8 cellular contexts compared by ENCODE assay signal in the genomic region with DNA sequence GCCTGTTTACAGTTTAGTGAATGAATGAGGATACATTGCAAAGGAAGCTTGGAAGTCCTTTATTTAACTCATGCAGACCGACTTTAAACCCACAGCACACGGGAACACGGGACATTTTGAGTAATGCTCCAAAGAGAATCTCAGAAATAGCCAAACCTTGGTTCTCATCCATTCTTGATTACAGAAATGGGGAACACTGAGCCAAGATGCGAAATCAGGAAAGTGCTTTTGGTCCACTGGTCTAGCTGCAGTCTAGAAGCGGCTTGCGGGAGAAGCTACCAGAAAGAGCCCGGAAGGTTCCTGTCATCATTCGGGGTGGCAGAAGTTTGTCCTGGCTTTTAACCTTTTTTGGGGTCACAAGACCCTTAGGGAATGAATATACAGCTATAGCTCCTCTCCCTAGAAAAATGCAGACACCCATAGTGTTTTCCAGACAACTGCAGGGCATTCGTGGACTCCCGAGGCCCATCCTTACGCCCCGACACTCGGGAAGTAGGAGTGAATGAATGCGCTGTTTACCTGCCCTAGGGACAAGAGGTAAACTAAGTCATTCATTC. TPM values are rescaled to one million over a fixed set of nuclear protein-coding genes. Genes with fewer than 3 reads are reported as not detected.
DNase-seq lines count a peak whose midpoint lies in the region; ATAC-seq and TF ChIP-seq lines count a peak whose summit lies in the region.

No MANE protein-coding gene starts in this region.

- DNase-seq in activated CD8-positive, alpha-beta memory T cell treated with anti-CD3 and anti-CD28 coated beads, Interleukin-2, amount 10 ng/mL, durations not matched to agents 7 days and 5 days: no peak
- DNase-seq in activated CD8-positive, alpha-beta memory T cell treated with anti-CD3 and anti-CD28 coated beads, Interleukin-2, amount 50 U/mL, for 4 hours: no peak
- DNase-seq in adipocyte (ENCODE audit: low read depth) (no peak), left lung (no peak), thoracic aorta (ENCODE audit: low spot score) (no peak), DMS79 (lab: John Stamatoyannopoulos, UW) (no peak), DMS114 treated with DMSO at 0.1 percent for 48 hours (lab: John Stamatoyannopoulos, UW; ENCODE audit: unreplicated experiment) (no peak), NCI-H774 (lab: John Stamatoyannopoulos, UW) (no peak)

- H3K27me3 Mint-ChIP-seq in activated CD8-positive, alpha-beta memory T cell treated with anti-CD3 and anti-CD28 coated beads, Interleukin-2, amount 10 ng/mL, durations not matched to agents 7 days and 5 days: peaks cover 9% of the 10 kb centered on the region

- H3K27ac Mint-ChIP-seq in activated CD8-positive, alpha-beta memory T cell treated with anti-CD3 and anti-CD28 coated beads, Interleukin-2, amount 10 ng/mL, durations not matched to agents 7 days and 5 days: peak overlapping the region; percentile 61

- H3K9me3 Mint-ChIP-seq in activated CD8-positive, alpha-beta memory T cell treated with anti-CD3 and anti-CD28 coated beads, Interleukin-2, amount 10 ng/mL, durations not matched to agents 7 days and 5 days (ENCODE audit: low read depth): no peaks in the 10 kb centered on the region

- peaks cover 42% of the 10 kb centered on the region for H3K4me1 Mint-ChIP-seq in activated CD8-positive, alpha-beta memory T cell treated with anti-CD3 and anti-CD28 coated beads, Interleukin-2, amount 10 ng/mL, durations not matched to agents 7 days and 5 days

- CTCF ChIA-PET in activated CD8-positive, alpha-beta memory T cell treated with anti-CD3 and anti-CD28 coated beads, Interleukin-2, amount 10 ng/mL, durations not matched to agents 7 days and 5 days (lab: Charles Lee): interaction anchor here (0.9 to 2.3 kb wide), 4 partner anchors 20 to 340 kb away, joined by 3 to 9 read pairs (median 4); no protein-coding TSS in a partner anchor

- peaks cover 33% of the 10 kb centered on the region for H3K4me1 ChIP-seq in adipocyte (ENCODE audit: control insufficient read depth, insufficient read depth, low read length)
- H3K4me1 ChIP-seq in left lung: peaks cover 0 to 50% of the 10 kb centered on the region in 2 donors
- peaks cover 8 to 15% of the 10 kb centered on the region in 2 donors for H3K4me1 ChIP-seq in thoracic aorta (ENCODE audit: control insufficient read depth in 1 of 2, low read depth in 2 of 2)

- H3K4me3 ChIP-seq in adipocyte (ENCODE audit: low read length): peak overlapping the region; percentile 92
- peak overlapping the region; percentile 92 to 95 for H3K4me3 ChIP-seq in left lung
- H3K4me3 ChIP-seq in thoracic aorta: peak overlapping the region; percentile 93

- H3K36me3 Mint-ChIP-seq in activated CD8-positive, alpha-beta memory T cell treated with anti-CD3 and anti-CD28 coated beads, Interleukin-2, amount 10 ng/mL, durations not matched to agents 7 days and 5 days: peaks cover 6% of the 10 kb centered on the region

- peak overlapping the region; percentile 87 for H3K9ac ChIP-seq in adipocyte (ENCODE audit: low read length)

- H3K4me3 Mint-ChIP-seq in activated CD8-positive, alpha-beta memory T cell treated with anti-CD3 and anti-CD28 coated beads, Interleukin-2, amount 10 ng/mL, durations not matched to agents 7 days and 5 days: peak overlapping the region; percentile 64

- ATAC-seq in activated CD8-positive, alpha-beta memory T cell treated with anti-CD3 and anti-CD28 coated beads, Interleukin-2, amount 10 ng/mL, durations not matched to agents 7 days and 5 days: no peak
- ATAC-seq in left lung (no peak), thoracic aorta (ENCODE audit: insufficient number of reproducible peaks, low FRiP score, low read depth) (no peak)

- H3K27ac ChIP-seq in left lung (peak overlapping the region; percentile 90), thoracic aorta (peak overlapping the region; percentile 82 to 86)

- H3K27me3 ChIP-seq in adipocyte (replicated peaks; ENCODE audit: control insufficient read depth, insufficient read depth, low read length) (no peaks in the 10 kb centered on the region), left lung (no peaks in the 10 kb centered on the region), thoracic aorta (replicated peaks; ENCODE audit: insufficient read depth) (no peaks in the 10 kb centered on the region)

- intact Hi-C loops in left lung (cut with DNase I): no loop called here

- TF ChIP-seq CTCF in left lung (IDR thresholded peaks at IDR 0.05): no peak
- TF ChIP-seq CTCF in thoracic aorta (IDR thresholded peaks at IDR 0.05): no peak

- H3K9me3 ChIP-seq in adipocyte (ENCODE audit: control insufficient read depth, low read length): no peaks in the 10 kb centered on the region
- H3K9me3 ChIP-seq in left lung: no peaks in the 10 kb centered on the region
- no peaks in the 10 kb centered on the region for H3K9me3 ChIP-seq in thoracic aorta

- H3K36me3 ChIP-seq in adipocyte (ENCODE audit: control insufficient read depth, insufficient read depth, low read length, severe bottlenecking) (no peaks in the 10 kb centered on the region), left lung (no peaks in the 10 kb centered on the region), thoracic aorta (no peaks in the 10 kb centered on the region)

RNA-seq across cellular contexts. Expression of a gene that starts 0.5 kb away (rescaled TPM):
- total RNA-seq in activated CD8-positive, alpha-beta memory T cell treated with anti-CD3 and anti-CD28 coated beads, Interleukin-2, amount 10 ng/mL, durations not matched to agents 7 days and 5 days: 10 to 100 TPM; 14.0 to 17.4 TPM
- total RNA-seq in left lung (10 to 100 TPM; 31.8 to 33.3 TPM), thoracic aorta (10 to 100 TPM; 21.4 to 26.3 TPM)
